Comparison of ENCODE assay signal across 16 cellular contexts in the genomic region with DNA sequence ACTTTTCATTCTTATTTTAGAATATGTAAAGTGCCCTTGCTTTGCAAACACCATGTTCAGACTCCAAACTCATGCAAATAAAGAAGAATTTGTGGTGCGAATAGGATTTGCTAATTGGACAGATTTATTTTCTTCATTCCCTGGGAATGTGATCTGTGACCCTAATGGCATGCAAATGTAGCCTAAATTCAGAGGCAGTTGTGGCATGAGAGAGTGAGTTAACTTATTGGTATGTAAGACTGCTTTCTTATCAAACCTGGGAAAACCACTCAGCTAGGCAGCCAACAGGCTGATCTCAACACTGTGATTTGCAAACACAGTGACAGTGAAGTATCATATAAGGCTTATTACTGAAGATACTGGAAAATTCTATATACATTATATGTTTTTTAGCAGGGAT. TPM values are rescaled to one million over a fixed set of nuclear protein-coding genes. Genes with fewer than 3 reads are reported as not detected.
DNase-seq lines count a peak whose midpoint lies in the region; ATAC-seq and TF ChIP-seq lines count a peak whose summit lies in the region.
"Had no signal": no experiment of that assay in that cellular context is flagged by ENCODE, and none has a peak within 500 bp of the region (broad histone marks: within the 10 kb centered on the region; RNA-seq: fewer than 3 reads in every experiment).

No MANE protein-coding gene starts in this region.

- no peaks in the 10 kb centered on the region for H3K36me3 Mint-ChIP-seq in effector memory CD8-positive, alpha-beta T cell (ENCODE audit: insufficient read depth)
- H3K36me3 Mint-ChIP-seq in activated CD4-positive, alpha-beta T cell treated with anti-CD3 and anti-CD28 coated beads, Interleukin-2, amount 10 ng/mL, durations not matched to agents 7 days and 5 days (ENCODE audit: low read depth), result no peaks in the 10 kb centered on the region

- no peaks in the 10 kb centered on the region for H3K4me1 ChIP-seq in body of pancreas
- H3K4me1 ChIP-seq: BE2C had no signal

- no peaks in the 10 kb centered on the region for H3K27me3 Mint-ChIP-seq in effector memory CD8-positive, alpha-beta T cell
- H3K27me3 Mint-ChIP-seq in activated CD4-positive, alpha-beta T cell treated with anti-CD3 and anti-CD28 coated beads, Interleukin-2, amount 10 ng/mL, durations not matched to agents 7 days and 5 days, result no peaks in the 10 kb centered on the region

- no peak overlapping the region for H3K27ac Mint-ChIP-seq in effector memory CD8-positive, alpha-beta T cell
- H3K27ac Mint-ChIP-seq in activated CD4-positive, alpha-beta T cell treated with anti-CD3 and anti-CD28 coated beads, Interleukin-2, amount 10 ng/mL, durations not matched to agents 7 days and 5 days, result no peak overlapping the region

- intact Hi-C loops in body of pancreas (cut with DNase I), result no loop called here

- TF ChIP-seq POLR2A in body of pancreas (IDR thresholded peaks at IDR 0.05), result no peak

- in situ Hi-C loops in ACHN (cut with HindIII; ENCODE audit: low pct_ligation_motif_present, low pct_unique_long_range_greater_than_20kb, low sequenced_read_pairs), result no loop called here

- CTCF ChIA-PET in activated CD4-positive, alpha-beta T cell treated with anti-CD3 and anti-CD28 coated beads, Interleukin-2, amount 10 ng/mL, durations not matched to agents 7 days and 5 days (lab: Charles Lee), result no interaction called here

- H3K4me1 Mint-ChIP-seq in effector memory CD8-positive, alpha-beta T cell (ENCODE audit: low read depth in 2 of 2), result no peaks in the 10 kb centered on the region
- no peaks in the 10 kb centered on the region for H3K4me1 Mint-ChIP-seq in activated CD4-positive, alpha-beta T cell treated with anti-CD3 and anti-CD28 coated beads, Interleukin-2, amount 10 ng/mL, durations not matched to agents 7 days and 5 days

- H3K27ac ChIP-seq in body of pancreas, result no peak overlapping the region

- POLR2A ChIA-PET in activated CD4-positive, alpha-beta T cell treated with anti-CD3 and anti-CD28 coated beads, Interleukin-2, amount 10 ng/mL, durations not matched to agents 7 days and 5 days (lab: Charles Lee), result no interaction called here

- H3K9me3 Mint-ChIP-seq in effector memory CD8-positive, alpha-beta T cell, result peaks cover 0 to 2% of the 10 kb centered on the region in 2 donors
- no peaks in the 10 kb centered on the region for H3K9me3 Mint-ChIP-seq in activated CD4-positive, alpha-beta T cell treated with anti-CD3 and anti-CD28 coated beads, Interleukin-2, amount 10 ng/mL, durations not matched to agents 7 days and 5 days

- no peak for TF ChIP-seq CTCF in body of pancreas (IDR thresholded peaks at IDR 0.05)

- ATAC-seq in body of pancreas, result peak; percentile 21
- ATAC-seq in HG03565 (IDR thresholded peaks at IDR 0.05; ENCODE audit: unreplicated experiment), result no peak
- no peak for ATAC-seq in effector memory CD8-positive, alpha-beta T cell (replicated peaks)

- DNase-seq in ACHN (peak; percentile 50), HS-27A (ENCODE audit: low read depth) (peak; percentile 97), body of pancreas (no peak), islet precursor cell (peak; percentile 87), dermis blood vessel endothelial cell (no peak)
- DNase-seq in effector memory CD8-positive, alpha-beta T cell, result no peak
- DNase-seq in activated CD4-positive, alpha-beta T cell treated with anti-CD3 and anti-CD28 coated beads, Interleukin-2, amount 10 ng/mL, durations not matched to agents 7 days and 5 days, result no peak
- DNase-seq: activated CD4-positive, CD25-positive, alpha-beta regulatory T cell treated with anti-CD3 and anti-CD28 coated beads, Interleukin-2, amount 50 U/mL, for 72 hours; activated effector memory CD4-positive, alpha-beta T cell treated with anti-CD3 and anti-CD28 coated beads, Interleukin-2, amount 50 U/mL, for 16 hours; BE2C; NCI-H2171; SHP77; small intestine; stimulated activated CD8-positive, alpha-beta memory T cell treated with anti-CD3 and anti-CD28 coated beads, Interleukin-4, amount 100 ng/mL, for 48 hours had no signal

- H3K27me3 ChIP-seq in body of pancreas, result no peaks in the 10 kb centered on the region
- H3K27me3 ChIP-seq: BE2C had no signal

- H3K4me3 ChIP-seq in body of pancreas, result no peak overlapping the region

- no peaks in the 10 kb centered on the region for H3K36me3 ChIP-seq in body of pancreas (replicated peaks in 1 of 2; ENCODE audit: insufficient read depth in 1 of 2, low read depth in 2 of 2)
- H3K36me3 ChIP-seq: BE2C had no signal

- H3K9me3 ChIP-seq in body of pancreas, result no peaks in the 10 kb centered on the region
- H3K9me3 ChIP-seq: BE2C had no signal

- WGBS in body of pancreas, 2 donors, result 43 to 62% methylated on average over 1 of the region's 1 CpG

- H3K4me3 Mint-ChIP-seq in effector memory CD8-positive, alpha-beta T cell, result no peak overlapping the region
- H3K4me3 Mint-ChIP-seq in activated CD4-positive, alpha-beta T cell treated with anti-CD3 and anti-CD28 coated beads, Interleukin-2, amount 10 ng/mL, durations not matched to agents 7 days and 5 days, result no peak overlapping the region

RNA-seq across cellular contexts. Expression of a gene that starts 10.0 kb away (rescaled TPM):
- total RNA-seq in body of pancreas (not detected), dermis blood vessel endothelial cell (not detected in 2 replicates)
- total RNA-seq in activated CD4-positive, alpha-beta T cell treated with anti-CD3 and anti-CD28 coated beads, Interleukin-2, amount 10 ng/mL, durations not matched to agents 7 days and 5 days, result not detected
- total RNA-seq: lung microvascular endothelial cell had no signal

RNA-seq across cellular contexts. Expression of a gene that starts 10.1 kb away (rescaled TPM):
- not detected for total RNA-seq in body of pancreas
- total RNA-seq in dermis blood vessel endothelial cell, result not detected in 2 replicates
- not detected for total RNA-seq in activated CD4-positive, alpha-beta T cell treated with anti-CD3 and anti-CD28 coated beads, Interleukin-2, amount 10 ng/mL, durations not matched to agents 7 days and 5 days
- total RNA-seq: lung microvascular endothelial cell had no signal

Comparison
In these comparisons a context has a peak if more than half of its experiments do, and no peak if none do; other contexts are left out.
1. DNase-seq: peak in ACHN (single experiment), HS-27A (single experiment) and islet precursor cell (single experiment); none in body of pancreas (0 of 4), dermis blood vessel endothelial cell (single experiment), effector memory CD8-positive, alpha-beta T cell (0 of 3) and activated CD4-positive, alpha-beta T cell treated with anti-CD3 and anti-CD28 coated beads, Interleukin-2, amount 10 ng/mL, durations not matched to agents 7 days and 5 days (single experiment).